Comparison of ENCODE assay signal across 1 cellular context in the genomic region with DNA sequence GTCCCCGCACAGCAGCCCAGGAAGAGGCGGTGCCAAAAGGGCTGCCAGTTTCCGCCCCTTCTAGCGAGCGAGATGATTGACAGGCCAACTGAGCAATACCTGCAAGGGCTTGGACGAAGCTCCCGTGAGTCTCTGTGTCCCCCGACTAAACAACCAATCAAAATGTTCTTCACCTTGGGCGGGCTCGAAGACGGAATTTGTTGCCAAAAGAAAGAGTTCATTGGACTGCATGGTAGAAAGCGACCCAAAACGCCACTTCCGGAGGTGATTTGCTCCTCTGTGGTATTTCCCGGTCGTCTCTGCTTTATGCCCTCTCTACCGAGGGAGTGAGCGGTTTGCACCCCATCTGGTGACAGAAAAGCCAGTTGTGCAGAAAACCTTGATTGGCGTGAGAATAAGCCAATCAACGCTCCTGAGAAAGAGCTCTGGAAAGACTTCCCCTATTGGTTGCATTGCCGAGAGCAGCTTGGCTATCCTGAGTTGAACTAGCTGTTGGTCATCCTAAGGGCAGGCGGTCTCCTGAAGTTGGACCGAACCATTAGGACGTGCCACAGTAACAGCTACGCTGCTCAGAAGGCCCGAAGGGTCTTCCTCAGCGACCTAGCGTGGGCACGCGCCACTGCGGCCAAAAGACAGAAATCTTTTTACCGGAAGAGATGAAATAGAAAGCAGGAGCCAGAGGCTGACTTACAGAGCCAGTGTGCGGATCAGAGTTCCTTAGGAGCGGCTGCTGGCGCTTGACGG.
TF ChIP-seq lines count a peak whose summit lies in the region.

No MANE protein-coding gene starts in this region.

TF ChIP-seq in HepG2, 621 proteins besides CTCF, POLR2A, EP300 and RAD21 (continued from another document and continues in another):
- TF ChIP-seq ZNF10 (CRISPR knock-in tag; IDR thresholded peaks at IDR 0.05; ENCODE audit: borderline replicate concordance, low read depth) (no peak), GABPB1 (CRISPR knock-in tag; IDR thresholded peaks at IDR 0.05) (peak; percentile 94), NR2F2 (IDR thresholded peaks at IDR 0.05; ENCODE audit: borderline replicate concordance, low read depth) (no peak), ATF3 (CRISPR knock-in tag; IDR thresholded peaks at IDR 0.05) (no peak), GMEB2 (CRISPR knock-in tag; IDR thresholded peaks at IDR 0.05; ENCODE audit: low read depth) (0 out of 2 replicates have a peak, but pooled peaks have one; percentile 0), ZNF777 (CRISPR knock-in tag; IDR thresholded peaks at IDR 0.05) (no peak), ZBTB21 (CRISPR knock-in tag; IDR thresholded peaks at IDR 0.05) (no peak; the same call in 1 of the 2 replicates), ZNF598 (CRISPR knock-in tag; IDR thresholded peaks at IDR 0.05; ENCODE audit: borderline replicate concordance) (peak; percentile 56; the same call in 1 of the 2 replicates), CHCHD3 (CRISPR knock-in tag; IDR thresholded peaks at IDR 0.05) (no peak), ZEB1 (IDR thresholded peaks at IDR 0.05; ENCODE audit: insufficient replicate concordance, low read depth) (no peak), ZKSCAN5 (CRISPR knock-in tag; IDR thresholded peaks at IDR 0.05) (no peak), ZNF841 (CRISPR knock-in tag; IDR thresholded peaks at IDR 0.05; ENCODE audit: borderline replicate concordance) (no peak), ATF2 (CRISPR knock-in tag; IDR thresholded peaks at IDR 0.05) (no peak), ZBTB43 (CRISPR knock-in tag; conservative IDR thresholded peaks at IDR 0.05) (no peak), SSRP1 (CRISPR knock-in tag; IDR thresholded peaks at IDR 0.05) (no peak), ZNF33A (CRISPR knock-in tag; IDR thresholded peaks at IDR 0.05; ENCODE audit: borderline replicate concordance) (no peak), MXI1 (IDR thresholded peaks at IDR 0.05; ENCODE audit: borderline replicate concordance, low read depth, low read length) (peak; percentile 32; the same call in 1 of the 3 replicates), HOXA7 (CRISPR knock-in tag; IDR thresholded peaks at IDR 0.05) (no peak), ZNF274 (CRISPR knock-in tag; IDR thresholded peaks at IDR 0.05) (no peak), ZSCAN22 (CRISPR knock-in tag; IDR thresholded peaks at IDR 0.05) (no peak), HCFC1 (IDR thresholded peaks at IDR 0.05; ENCODE audit: low read depth, low read length) (peak; percentile 37; the same call in 1 of the 2 replicates), PHF20 (CRISPR knock-in tag; IDR thresholded peaks at IDR 0.05) (0 out of 2 replicates have a peak, but pooled peaks have one; percentile 76), PAWR (CRISPR knock-in tag; IDR thresholded peaks at IDR 0.05; ENCODE audit: borderline replicate concordance) (no peak)
- TF ChIP-seq, protein P1, sequence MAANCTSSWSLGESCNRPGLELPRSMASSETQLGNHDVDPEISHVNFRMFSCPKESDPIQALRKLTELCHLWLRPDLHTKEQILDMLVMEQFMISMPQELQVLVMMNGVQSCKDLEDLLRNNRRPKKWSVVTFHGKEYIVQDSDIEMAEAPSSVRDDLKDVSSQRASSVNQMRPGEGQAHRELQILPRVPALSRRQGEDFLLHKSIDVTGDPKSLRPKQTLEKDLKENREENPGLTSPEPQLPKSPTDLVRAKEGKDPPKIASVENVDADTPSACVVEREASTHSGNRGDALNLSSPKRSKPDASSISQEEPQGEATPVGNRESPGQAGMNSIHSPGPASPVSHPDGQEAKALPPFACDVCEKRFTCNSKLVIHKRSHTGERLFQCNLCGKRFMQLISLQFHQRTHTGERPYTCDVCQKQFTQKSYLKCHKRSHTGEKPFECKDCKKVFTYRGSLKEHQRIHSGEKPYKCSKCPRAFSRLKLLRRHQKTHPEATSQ (CRISPR knock-in tag; IDR thresholded peaks at IDR 0.05; ENCODE audit: borderline replicate concordance) = no peak
- TF ChIP-seq, protein P2, sequence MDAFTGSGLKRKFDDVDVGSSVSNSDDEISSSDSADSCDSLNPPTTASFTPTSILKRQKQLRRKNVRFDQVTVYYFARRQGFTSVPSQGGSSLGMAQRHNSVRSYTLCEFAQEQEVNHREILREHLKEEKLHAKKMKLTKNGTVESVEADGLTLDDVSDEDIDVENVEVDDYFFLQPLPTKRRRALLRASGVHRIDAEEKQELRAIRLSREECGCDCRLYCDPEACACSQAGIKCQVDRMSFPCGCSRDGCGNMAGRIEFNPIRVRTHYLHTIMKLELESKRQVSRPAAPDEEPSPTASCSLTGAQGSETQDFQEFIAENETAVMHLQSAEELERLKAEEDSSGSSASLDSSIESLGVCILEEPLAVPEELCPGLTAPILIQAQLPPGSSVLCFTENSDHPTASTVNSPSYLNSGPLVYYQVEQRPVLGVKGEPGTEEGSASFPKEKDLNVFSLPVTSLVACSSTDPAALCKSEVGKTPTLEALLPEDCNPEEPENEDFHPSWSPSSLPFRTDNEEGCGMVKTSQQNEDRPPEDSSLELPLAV (CRISPR knock-in tag; conservative IDR thresholded peaks at IDR 0.05; ENCODE audit: low read depth) = no peak
- TF ChIP-seq, protein P3, sequence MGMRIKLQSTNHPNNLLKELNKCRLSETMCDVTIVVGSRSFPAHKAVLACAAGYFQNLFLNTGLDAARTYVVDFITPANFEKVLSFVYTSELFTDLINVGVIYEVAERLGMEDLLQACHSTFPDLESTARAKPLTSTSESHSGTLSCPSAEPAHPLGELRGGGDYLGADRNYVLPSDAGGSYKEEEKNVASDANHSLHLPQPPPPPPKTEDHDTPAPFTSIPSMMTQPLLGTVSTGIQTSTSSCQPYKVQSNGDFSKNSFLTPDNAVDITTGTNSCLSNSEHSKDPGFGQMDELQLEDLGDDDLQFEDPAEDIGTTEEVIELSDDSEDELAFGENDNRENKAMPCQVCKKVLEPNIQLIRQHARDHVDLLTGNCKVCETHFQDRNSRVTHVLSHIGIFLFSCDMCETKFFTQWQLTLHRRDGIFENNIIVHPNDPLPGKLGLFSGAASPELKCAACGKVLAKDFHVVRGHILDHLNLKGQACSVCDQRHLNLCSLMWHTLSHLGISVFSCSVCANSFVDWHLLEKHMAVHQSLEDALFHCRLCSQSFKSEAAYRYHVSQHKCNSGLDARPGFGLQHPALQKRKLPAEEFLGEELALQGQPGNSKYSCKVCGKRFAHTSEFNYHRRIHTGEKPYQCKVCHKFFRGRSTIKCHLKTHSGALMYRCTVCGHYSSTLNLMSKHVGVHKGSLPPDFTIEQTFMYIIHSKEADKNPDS (CRISPR knock-in tag; IDR thresholded peaks at IDR 0.05) = 0 out of 2 replicates have a peak, but pooled peaks have one; percentile 45
- TF ChIP-seq, protein P4, sequence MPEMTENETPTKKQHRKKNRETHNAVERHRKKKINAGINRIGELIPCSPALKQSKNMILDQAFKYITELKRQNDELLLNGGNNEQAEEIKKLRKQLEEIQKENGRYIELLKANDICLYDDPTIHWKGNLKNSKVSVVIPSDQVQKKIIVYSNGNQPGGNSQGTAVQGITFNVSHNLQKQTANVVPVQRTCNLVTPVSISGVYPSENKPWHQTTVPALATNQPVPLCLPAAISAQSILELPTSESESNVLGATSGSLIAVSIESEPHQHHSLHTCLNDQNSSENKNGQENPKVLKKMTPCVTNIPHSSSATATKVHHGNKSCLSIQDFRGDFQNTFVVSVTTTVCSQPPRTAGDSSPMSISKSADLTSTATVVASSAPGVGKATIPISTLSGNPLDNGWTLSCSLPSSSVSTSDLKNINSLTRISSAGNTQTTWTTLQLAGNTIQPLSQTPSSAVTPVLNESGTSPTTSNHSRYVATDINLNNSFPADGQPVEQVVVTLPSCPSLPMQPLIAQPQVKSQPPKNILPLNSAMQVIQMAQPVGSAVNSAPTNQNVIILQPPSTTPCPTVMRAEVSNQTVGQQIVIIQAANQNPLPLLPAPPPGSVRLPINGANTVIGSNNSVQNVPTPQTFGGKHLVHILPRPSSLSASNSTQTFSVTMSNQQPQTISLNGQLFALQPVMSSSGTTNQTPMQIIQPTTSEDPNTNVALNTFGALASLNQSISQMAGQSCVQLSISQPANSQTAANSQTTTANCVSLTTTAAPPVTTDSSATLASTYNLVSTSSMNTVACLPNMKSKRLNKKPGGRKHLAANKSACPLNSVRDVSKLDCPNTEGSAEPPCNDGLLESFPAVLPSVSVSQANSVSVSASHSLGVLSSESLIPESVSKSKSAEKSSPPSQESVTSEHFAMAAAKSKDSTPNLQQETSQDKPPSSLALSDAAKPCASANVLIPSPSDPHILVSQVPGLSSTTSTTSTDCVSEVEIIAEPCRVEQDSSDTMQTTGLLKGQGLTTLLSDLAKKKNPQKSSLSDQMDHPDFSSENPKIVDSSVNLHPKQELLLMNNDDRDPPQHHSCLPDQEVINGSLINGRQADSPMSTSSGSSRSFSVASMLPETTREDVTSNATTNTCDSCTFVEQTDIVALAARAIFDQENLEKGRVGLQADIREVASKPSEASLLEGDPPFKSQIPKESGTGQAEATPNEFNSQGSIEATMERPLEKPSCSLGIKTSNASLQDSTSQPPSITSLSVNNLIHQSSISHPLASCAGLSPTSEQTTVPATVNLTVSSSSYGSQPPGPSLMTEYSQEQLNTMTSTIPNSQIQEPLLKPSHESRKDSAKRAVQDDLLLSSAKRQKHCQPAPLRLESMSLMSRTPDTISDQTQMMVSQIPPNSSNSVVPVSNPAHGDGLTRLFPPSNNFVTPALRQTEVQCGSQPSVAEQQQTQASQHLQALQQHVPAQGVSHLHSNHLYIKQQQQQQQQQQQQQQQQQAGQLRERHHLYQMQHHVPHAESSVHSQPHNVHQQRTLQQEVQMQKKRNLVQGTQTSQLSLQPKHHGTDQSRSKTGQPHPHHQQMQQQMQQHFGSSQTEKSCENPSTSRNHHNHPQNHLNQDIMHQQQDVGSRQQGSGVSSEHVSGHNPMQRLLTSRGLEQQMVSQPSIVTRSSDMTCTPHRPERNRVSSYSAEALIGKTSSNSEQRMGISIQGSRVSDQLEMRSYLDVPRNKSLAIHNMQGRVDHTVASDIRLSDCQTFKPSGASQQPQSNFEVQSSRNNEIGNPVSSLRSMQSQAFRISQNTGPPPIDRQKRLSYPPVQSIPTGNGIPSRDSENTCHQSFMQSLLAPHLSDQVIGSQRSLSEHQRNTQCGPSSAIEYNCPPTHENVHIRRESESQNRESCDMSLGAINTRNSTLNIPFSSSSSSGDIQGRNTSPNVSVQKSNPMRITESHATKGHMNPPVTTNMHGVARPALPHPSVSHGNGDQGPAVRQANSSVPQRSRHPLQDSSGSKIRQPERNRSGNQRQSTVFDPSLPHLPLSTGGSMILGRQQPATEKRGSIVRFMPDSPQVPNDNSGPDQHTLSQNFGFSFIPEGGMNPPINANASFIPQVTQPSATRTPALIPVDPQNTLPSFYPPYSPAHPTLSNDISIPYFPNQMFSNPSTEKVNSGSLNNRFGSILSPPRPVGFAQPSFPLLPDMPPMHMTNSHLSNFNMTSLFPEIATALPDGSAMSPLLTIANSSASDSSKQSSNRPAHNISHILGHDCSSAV (CRISPR knock-in tag; IDR thresholded peaks at IDR 0.05; ENCODE audit: borderline replicate concordance) = no peak
- TF ChIP-seq, protein P5, sequence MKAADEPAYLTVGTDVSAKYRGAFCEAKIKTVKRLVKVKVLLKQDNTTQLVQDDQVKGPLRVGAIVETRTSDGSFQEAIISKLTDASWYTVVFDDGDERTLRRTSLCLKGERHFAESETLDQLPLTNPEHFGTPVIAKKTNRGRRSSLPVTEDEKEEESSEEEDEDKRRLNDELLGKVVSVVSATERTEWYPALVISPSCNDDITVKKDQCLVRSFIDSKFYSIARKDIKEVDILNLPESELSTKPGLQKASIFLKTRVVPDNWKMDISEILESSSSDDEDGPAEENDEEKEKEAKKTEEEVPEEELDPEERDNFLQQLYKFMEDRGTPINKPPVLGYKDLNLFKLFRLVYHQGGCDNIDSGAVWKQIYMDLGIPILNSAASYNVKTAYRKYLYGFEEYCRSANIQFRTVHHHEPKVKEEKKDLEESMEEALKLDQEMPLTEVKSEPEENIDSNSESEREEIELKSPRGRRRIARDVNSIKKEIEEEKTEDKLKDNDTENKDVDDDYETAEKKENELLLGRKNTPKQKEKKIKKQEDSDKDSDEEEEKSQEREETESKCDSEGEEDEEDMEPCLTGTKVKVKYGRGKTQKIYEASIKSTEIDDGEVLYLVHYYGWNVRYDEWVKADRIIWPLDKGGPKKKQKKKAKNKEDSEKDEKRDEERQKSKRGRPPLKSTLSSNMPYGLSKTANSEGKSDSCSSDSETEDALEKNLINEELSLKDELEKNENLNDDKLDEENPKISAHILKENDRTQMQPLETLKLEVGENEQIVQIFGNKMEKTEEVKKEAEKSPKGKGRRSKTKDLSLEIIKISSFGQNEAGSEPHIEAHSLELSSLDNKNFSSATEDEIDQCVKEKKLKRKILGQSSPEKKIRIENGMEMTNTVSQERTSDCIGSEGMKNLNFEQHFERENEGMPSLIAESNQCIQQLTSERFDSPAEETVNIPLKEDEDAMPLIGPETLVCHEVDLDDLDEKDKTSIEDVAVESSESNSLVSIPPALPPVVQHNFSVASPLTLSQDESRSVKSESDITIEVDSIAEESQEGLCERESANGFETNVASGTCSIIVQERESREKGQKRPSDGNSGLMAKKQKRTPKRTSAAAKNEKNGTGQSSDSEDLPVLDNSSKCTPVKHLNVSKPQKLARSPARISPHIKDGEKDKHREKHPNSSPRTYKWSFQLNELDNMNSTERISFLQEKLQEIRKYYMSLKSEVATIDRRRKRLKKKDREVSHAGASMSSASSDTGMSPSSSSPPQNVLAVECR (CRISPR knock-in tag; IDR thresholded peaks at IDR 0.05; ENCODE audit: borderline replicate concordance) = peak; percentile 26; the same call in 1 of the 2 replicates
